In genomic region chr20:535958-536357, GRCh38 we compare ENCODE assay signal across 13 cellular contexts. TPM values are rescaled to one million over a fixed set of nuclear protein-coding genes. Genes with fewer than 3 reads are reported as not detected.
A peak's percentile ranks its signal among the peaks of the same experiment; 100 is the strongest.
DNase-seq lines count a peak whose midpoint lies in the region; ATAC-seq and TF ChIP-seq lines count a peak whose summit lies in the region.
"Had no signal": no experiment of that assay in that cellular context is flagged by ENCODE, and none has a peak within 500 bp of the region (broad histone marks: within the 10 kb centered on the region; RNA-seq: fewer than 3 reads in every experiment).

No MANE protein-coding gene starts in this region.

- H3K18ac ChIP-seq in trophoblast cell (ENCODE audit: low read length), result no peak overlapping the region

- H3K27ac ChIP-seq in HEK293 (ENCODE audit: extremely low read depth, low read depth, low read length) (no peak overlapping the region), RWPE1 (no peak overlapping the region), trophoblast cell (ENCODE audit: low read depth, low read length) (no peak overlapping the region), brain microvascular endothelial cell (no peak overlapping the region)
- H3K27ac ChIP-seq: uterus had no signal

- DNase-seq in RWPE1 (ENCODE audit: low spot score), result peak; percentile 27
- no peak for DNase-seq in trophoblast cell
- DNase-seq in brain microvascular endothelial cell, result no peak
- DNase-seq in globus pallidus (ENCODE audit: low spot score), result no peak
- DNase-seq in T-helper 9 cell, result no peak
- DNase-seq: activated T-cell treated with anti-CD3 and anti-CD28 coated beads, Interleukin-2, amount 50 U/mL, for 72 hours; DMS79; MG63; NCI-H774; uterus had no signal

- no peak overlapping the region for H2BK5ac ChIP-seq in trophoblast cell (ENCODE audit: low read depth, low read length, poor library complexity)

- no peak overlapping the region for H2AK5ac ChIP-seq in trophoblast cell (ENCODE audit: low read length)

- H2BK120ac ChIP-seq in trophoblast cell (ENCODE audit: insufficient read depth, low read length, poor library complexity), result no peak overlapping the region

- no peak overlapping the region for H3K14ac ChIP-seq in trophoblast cell (ENCODE audit: low read length)

- CTCF ChIA-PET in HEK293 (lab: Yijun Ruan, JAX) (interaction anchor here (1.4 to 1.6 kb wide), 3 partner anchors 131 to 203 kb away, joined by 3 to 4 read pairs (median 4); no protein-coding TSS in a partner anchor), RWPE1 (lab: Yijun Ruan, JAX) (no interaction called here)

- H4K91ac ChIP-seq in trophoblast cell (ENCODE audit: low read depth, low read length), result no peak overlapping the region

- H3K27me3 ChIP-seq in trophoblast cell (ENCODE audit: insufficient read depth, low read length), result no peaks in the 10 kb centered on the region
- no peaks in the 10 kb centered on the region for H3K27me3 ChIP-seq in brain microvascular endothelial cell (replicated peaks)
- H3K27me3 ChIP-seq: MG63, uterus had no signal

- H3K4me1 ChIP-seq in HEK293 (ENCODE audit: control insufficient read depth, insufficient read depth, low read length) (peaks cover 28% of the 10 kb centered on the region), trophoblast cell (ENCODE audit: control insufficient read depth in 1 of 2, insufficient read depth in 2 of 2, low read length in 2 of 2) (peaks cover 0 to 5% of the 10 kb centered on the region in 2 experiments)

- no peak overlapping the region for H3K4me2 ChIP-seq in trophoblast cell (ENCODE audit: low read length)

- H3K4me3 ChIP-seq in HEK293 (ENCODE audit: low read depth, low read length) (no peak overlapping the region), trophoblast cell (ENCODE audit: low read depth, low read length) (no peak overlapping the region), brain microvascular endothelial cell (ENCODE audit: low read depth, low read length) (no peak overlapping the region)
- H3K4me3 ChIP-seq: MG63, uterus had no signal

- POLR2A ChIA-PET in HEK293 (lab: Yijun Ruan, JAX) (no interaction called here), RWPE1 (lab: Yijun Ruan, JAX; ENCODE audit: low non-redundant PET) (no interaction called here)

- peak overlapping the region; percentile 75 for H3K4ac ChIP-seq in trophoblast cell (ENCODE audit: low read depth, low read length)

- no peak overlapping the region for H4K8ac ChIP-seq in trophoblast cell (ENCODE audit: low read depth, low read length)

- no peak overlapping the region for H4K12ac ChIP-seq in trophoblast cell (ENCODE audit: low read depth, low read length)

- peaks cover 3 to 22% of the 10 kb centered on the region in 2 experiments; a peak in 2 of 3 replicates for H3K36me3 ChIP-seq in HEK293 (ENCODE audit: control insufficient read depth in 2 of 2, insufficient read depth in 1 of 2, low read length in 2 of 2)
- peaks cover 0 to 4% of the 10 kb centered on the region in 2 experiments for H3K36me3 ChIP-seq in trophoblast cell (ENCODE audit: control insufficient read depth in 1 of 2, insufficient read depth in 2 of 2, low read length in 2 of 2)
- no peaks in the 10 kb centered on the region for H3K36me3 ChIP-seq in brain microvascular endothelial cell (replicated peaks)
- H3K36me3 ChIP-seq: uterus had no signal

- H3K79me2 ChIP-seq in trophoblast cell (ENCODE audit: control insufficient read depth, insufficient read depth, low read length, poor library complexity), result peaks cover 8% of the 10 kb centered on the region

- H3K9me3 ChIP-seq in HEK293 (ENCODE audit: control insufficient read depth, insufficient read depth, low read depth, low read length) (no peaks in the 10 kb centered on the region), trophoblast cell (ENCODE audit: insufficient read depth, low read depth, low read length) (no peaks in the 10 kb centered on the region)
- H3K9me3 ChIP-seq: uterus had no signal

- H3K9ac ChIP-seq in trophoblast cell (ENCODE audit: low read length), result no peak overlapping the region

- no peak overlapping the region for H2AFZ ChIP-seq in trophoblast cell (ENCODE audit: insufficient read depth, low read length, poor library complexity)

- no peak overlapping the region for H2BK12ac ChIP-seq in trophoblast cell (ENCODE audit: low read length)

- in situ Hi-C loops in brain microvascular endothelial cell (cut with HindIII; ENCODE audit: low pct_ligation_motif_present, low sequenced_read_pairs), result no loop called here

- no CpG with 5 or more reads among the region's 3 CpGs for WGBS in trophoblast cell (ENCODE audit: extremely low coverage, insufficient coverage, insufficient read length)

- TF ChIP-seq CTCF in HEK293 (tag by site-specific recombination; IDR thresholded peaks at IDR 0.05) (no peak), RWPE1 (conservative IDR thresholded peaks at IDR 0.05; ENCODE audit: low read depth) (no peak), brain microvascular endothelial cell (IDR thresholded peaks at IDR 0.05; ENCODE audit: low read depth, low read length, missing control alignments) (no peak)

- no peaks in the 10 kb centered on the region for H3K79me1 ChIP-seq in trophoblast cell (ENCODE audit: low read length)

- no peak overlapping the region for H3K23ac ChIP-seq in trophoblast cell (ENCODE audit: low read length)

- ATAC-seq in esophagus mucosa (peak; percentile 91), GM21717 (IDR thresholded peaks at IDR 0.05; ENCODE audit: unreplicated experiment) (no peak)
- ATAC-seq: activated T-cell treated with anti-CD3 and anti-CD28 coated beads, Interleukin-2, amount 50 U/mL, for 72 hours had no signal

TF ChIP-seq in HEK293, 187 proteins besides CTCF, POLR2A, EP300 and RAD21:
- TF ChIP-seq ZNF266 (tag by site-specific recombination; IDR thresholded peaks at IDR 0.05; ENCODE audit: low read depth), result no peak
- no peak for TF ChIP-seq ZNF558 (tag by site-specific recombination; IDR thresholded peaks at IDR 0.05)
- TF ChIP-seq, protein P1, sequence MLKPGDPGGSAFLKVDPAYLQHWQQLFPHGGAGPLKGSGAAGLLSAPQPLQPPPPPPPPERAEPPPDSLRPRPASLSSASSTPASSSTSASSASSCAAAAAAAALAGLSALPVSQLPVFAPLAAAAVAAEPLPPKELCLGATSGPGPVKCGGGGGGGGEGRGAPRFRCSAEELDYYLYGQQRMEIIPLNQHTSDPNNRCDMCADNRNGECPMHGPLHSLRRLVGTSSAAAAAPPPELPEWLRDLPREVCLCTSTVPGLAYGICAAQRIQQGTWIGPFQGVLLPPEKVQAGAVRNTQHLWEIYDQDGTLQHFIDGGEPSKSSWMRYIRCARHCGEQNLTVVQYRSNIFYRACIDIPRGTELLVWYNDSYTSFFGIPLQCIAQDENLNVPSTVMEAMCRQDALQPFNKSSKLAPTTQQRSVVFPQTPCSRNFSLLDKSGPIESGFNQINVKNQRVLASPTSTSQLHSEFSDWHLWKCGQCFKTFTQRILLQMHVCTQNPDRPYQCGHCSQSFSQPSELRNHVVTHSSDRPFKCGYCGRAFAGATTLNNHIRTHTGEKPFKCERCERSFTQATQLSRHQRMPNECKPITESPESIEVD (tag by site-specific recombination; IDR thresholded peaks at IDR 0.05), result peak; percentile 30; the same call in 1 of the 2 replicates
- TF ChIP-seq, protein P2, sequence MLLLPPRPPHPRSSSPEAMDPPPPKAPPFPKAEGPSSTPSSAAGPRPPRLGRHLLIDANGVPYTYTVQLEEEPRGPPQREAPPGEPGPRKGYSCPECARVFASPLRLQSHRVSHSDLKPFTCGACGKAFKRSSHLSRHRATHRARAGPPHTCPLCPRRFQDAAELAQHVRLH (tag by site-specific recombination; IDR thresholded peaks at IDR 0.05), result no peak
- TF ChIP-seq PRDM1 (tag by site-specific recombination; IDR thresholded peaks at IDR 0.05), result peak; percentile 58
- peak; percentile 81 for TF ChIP-seq KLF1 (tag by site-specific recombination; IDR thresholded peaks at IDR 0.05)
- no peak for TF ChIP-seq SP2 (tag by site-specific recombination; IDR thresholded peaks at IDR 0.05)
- no peak for TF ChIP-seq SP7 (tag by site-specific recombination; IDR thresholded peaks at IDR 0.05)
- TF ChIP-seq ZNF146 (tag by site-specific recombination; IDR thresholded peaks at IDR 0.05), result no peak
- TF ChIP-seq, protein P3, sequence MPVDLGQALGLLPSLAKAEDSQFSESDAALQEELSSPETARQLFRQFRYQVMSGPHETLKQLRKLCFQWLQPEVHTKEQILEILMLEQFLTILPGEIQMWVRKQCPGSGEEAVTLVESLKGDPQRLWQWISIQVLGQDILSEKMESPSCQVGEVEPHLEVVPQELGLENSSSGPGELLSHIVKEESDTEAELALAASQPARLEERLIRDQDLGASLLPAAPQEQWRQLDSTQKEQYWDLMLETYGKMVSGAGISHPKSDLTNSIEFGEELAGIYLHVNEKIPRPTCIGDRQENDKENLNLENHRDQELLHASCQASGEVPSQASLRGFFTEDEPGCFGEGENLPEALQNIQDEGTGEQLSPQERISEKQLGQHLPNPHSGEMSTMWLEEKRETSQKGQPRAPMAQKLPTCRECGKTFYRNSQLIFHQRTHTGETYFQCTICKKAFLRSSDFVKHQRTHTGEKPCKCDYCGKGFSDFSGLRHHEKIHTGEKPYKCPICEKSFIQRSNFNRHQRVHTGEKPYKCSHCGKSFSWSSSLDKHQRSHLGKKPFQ (tag by site-specific recombination; IDR thresholded peaks at IDR 0.05), result 0 out of 2 replicates have a peak, but pooled peaks have one; percentile 41

RNA-seq across cellular contexts. Expression of gene CSNK2A1, which starts 7.6 kb away (rescaled TPM):
- total RNA-seq in esophagus mucosa, result 83.4 TPM
- polyA plus RNA-seq in trophoblast cell (2013), result 150 and 154 TPM in 2 replicates
